29 cellular contexts compared by ENCODE assay signal in genomic region chr7:33628894-33629293, GRCh38.
"Had no signal": no experiment of that assay in that cellular context is flagged by ENCODE, and none has a peak within 500 bp of the region (broad histone marks: within the 10 kb centered on the region; RNA-seq: fewer than 3 reads in every experiment).

No MANE protein-coding gene starts in this region.

- H3K9me3 ChIP-seq: colonic mucosa, esophagus squamous epithelium, gastrocnemius medialis, heart left ventricle had no signal

- H3K27me3 ChIP-seq: colonic mucosa, dorsolateral prefrontal cortex, esophagus muscularis mucosa, esophagus squamous epithelium, foreskin keratinocyte, gastrocnemius medialis, gastroesophageal sphincter, heart left ventricle, heart right ventricle, hepatocyte had no signal

- H3K27ac ChIP-seq: colonic mucosa, coronary artery, dorsolateral prefrontal cortex, epithelial cell of prostate, esophagus muscularis mucosa, esophagus squamous epithelium, foreskin keratinocyte, gastrocnemius medialis, heart left ventricle, heart right ventricle, hepatocyte had no signal

- H3K4me1 ChIP-seq: colonic mucosa, esophagus squamous epithelium, foreskin keratinocyte, gastrocnemius medialis, heart left ventricle, heart right ventricle had no signal

- ATAC-seq: effector memory CD8-positive, alpha-beta T cell; esophagus mucosa; foreskin keratinocyte; gastrocnemius medialis; gastroesophageal sphincter; heart left ventricle; heart right ventricle had no signal

- H2AFZ ChIP-seq: hepatocyte had no signal

- H3K79me2 ChIP-seq: hepatocyte had no signal

- H3K27me3 Mint-ChIP-seq: dendritic cell treated with granulocyte-macrophage colony-stimulating factor and Interleukin-4, amounts not matched to agents 40 ng/mL and 50 ng/mL, for 4 days; effector memory CD8-positive, alpha-beta T cell had no signal

- H3K36me3 ChIP-seq: colonic mucosa, esophagus muscularis mucosa, gastrocnemius medialis, gastroesophageal sphincter, heart left ventricle, heart right ventricle had no signal

- DNase-seq: colonic mucosa; cortex of kidney; dermis blood vessel endothelial cell; dorsolateral prefrontal cortex; effector CD4-positive, alpha-beta T cell; effector CD8-positive, alpha-beta T cell; effector memory CD4-positive, alpha-beta T cell; effector memory CD8-positive, alpha-beta T cell; endodermal cell; erythroblast; esophagus squamous epithelium; foreskin fibroblast; foreskin keratinocyte; foreskin melanocyte; gastrocnemius medialis; glutamatergic neuron; head of caudate nucleus; heart left ventricle; heart right ventricle had no signal

- H3K27ac Mint-ChIP-seq: dendritic cell treated with granulocyte-macrophage colony-stimulating factor and Interleukin-4, amounts not matched to agents 40 ng/mL and 50 ng/mL, for 4 days; effector memory CD8-positive, alpha-beta T cell; endodermal cell had no signal

- H3K4me2 ChIP-seq: hepatocyte had no signal

- H3K4me3 ChIP-seq: colonic mucosa, coronary artery, dorsolateral prefrontal cortex, esophagus muscularis mucosa, esophagus squamous epithelium, gastrocnemius medialis, gastroesophageal sphincter, heart left ventricle, heart right ventricle, hepatocyte had no signal

- FAIRE-seq: colon, endometrium, frontal cortex had no signal

- H3K4me3 Mint-ChIP-seq: dendritic cell treated with granulocyte-macrophage colony-stimulating factor and Interleukin-4, amounts not matched to agents 40 ng/mL and 50 ng/mL, for 4 days; effector memory CD8-positive, alpha-beta T cell; endodermal cell had no signal
